15 cellular contexts compared by ENCODE assay signal in genomic region chr22:48104786-48105185, GRCh38.
"Had no signal": no experiment of that assay in that cellular context is flagged by ENCODE, and none has a peak within 500 bp of the region (broad histone marks: within the 10 kb centered on the region; RNA-seq: fewer than 3 reads in every experiment).

No MANE protein-coding gene starts in this region.

- DNase-seq: activated CD4-positive, alpha-beta T cell treated with anti-CD3 and anti-CD28 coated beads for 1 hour; activated CD4-positive, alpha-beta T cell treated with anti-CD3 and anti-CD28 coated beads, Interleukin-2, amount 50 U/mL, for 48 hours; activated gamma-delta T cell treated with Interleukin-2 at 50 U/mL for 16 hours; activated T-cell treated with anti-CD3 and anti-CD28 coated beads for 4 hours; dermis blood vessel endothelial cell; foreskin keratinocyte; glutamatergic neuron; kidney; midbrain; sigmoid colon; stimulated activated CD4-positive, alpha-beta T cell treated with anti-CD3 and anti-CD28 coated beads, Interleukin-4, amount 100 ng/mL, for 4 hours; SW 1271; thyroid gland; WERI-Rb-1 had no signal

- H3K4me3 ChIP-seq: lung, sigmoid colon, thyroid gland had no signal

- H3K36me3 ChIP-seq: sigmoid colon, thyroid gland, WERI-Rb-1 had no signal

- H3K9me3 ChIP-seq: thyroid gland had no signal

- H3K4me1 ChIP-seq: foreskin keratinocyte, sigmoid colon, thyroid gland had no signal

- H3K27me3 ChIP-seq: foreskin keratinocyte, thyroid gland had no signal

- H3K27ac ChIP-seq: foreskin keratinocyte, sigmoid colon, thyroid gland, WERI-Rb-1 had no signal
